1 cellular context compared by ENCODE assay signal in the genomic region with DNA sequence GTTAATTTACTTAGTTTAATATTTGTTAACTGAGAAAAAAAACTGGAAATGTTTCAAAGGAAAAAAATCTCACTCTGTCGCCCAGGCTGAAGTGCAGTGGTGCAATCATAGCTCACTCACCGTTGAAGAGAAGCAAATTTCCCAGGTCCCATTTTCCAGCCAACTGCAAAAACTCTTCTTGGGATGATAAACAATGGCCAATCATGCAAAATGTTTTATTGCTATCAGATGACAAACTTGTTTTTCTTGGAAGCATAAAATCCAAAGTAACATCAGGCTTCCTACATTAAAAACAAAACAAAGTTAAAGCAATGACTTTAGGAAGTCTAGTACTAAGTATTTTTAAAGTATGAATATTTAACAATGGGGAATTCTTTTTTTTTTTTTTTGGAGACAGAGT.
TF ChIP-seq lines count a peak whose summit lies in the region.

No MANE protein-coding gene starts in this region.

TF ChIP-seq in IMR-90, 13 proteins besides CTCF, POLR2A, EP300 and RAD21 (continued from another document):
- no peak for TF ChIP-seq ELK1 (IDR thresholded peaks at IDR 0.05; ENCODE audit: borderline replicate concordance, low read depth, low read length)
- TF ChIP-seq RFX5 (IDR thresholded peaks at IDR 0.05; ENCODE audit: low read depth, low read length): no peak
- no peak for TF ChIP-seq RCOR1 (IDR thresholded peaks at IDR 0.05; ENCODE audit: insufficient replicate concordance, low read length)
- TF ChIP-seq USF2 (IDR thresholded peaks at IDR 0.05; ENCODE audit: low read depth, low read length): no peak
- no peak for TF ChIP-seq MAZ (IDR thresholded peaks at IDR 0.05; ENCODE audit: borderline replicate concordance, low read depth, low read length)
- no peak for TF ChIP-seq CHD1 (IDR thresholded peaks at IDR 0.05; ENCODE audit: low read depth, low read length)
- no peak for TF ChIP-seq MAFK (IDR thresholded peaks at IDR 0.05; ENCODE audit: low read depth, low read length)
- no peak for TF ChIP-seq MXI1 (IDR thresholded peaks at IDR 0.05; ENCODE audit: borderline replicate concordance, low read depth, low read length)
- TF ChIP-seq BHLHE40 (IDR thresholded peaks at IDR 0.05; ENCODE audit: low read depth, low read length): no peak
- no peak for TF ChIP-seq CEBPB (IDR thresholded peaks at IDR 0.05; ENCODE audit: low read depth, low read length)
- TF ChIP-seq NFE2L2 (IDR thresholded peaks at IDR 0.05; ENCODE audit: low read depth, low read length): no peak
- TF ChIP-seq SMC3 (IDR thresholded peaks at IDR 0.05; ENCODE audit: low read depth, low read length): no peak
